ENCODE assay signal across 9 cellular contexts in genomic region chr19:46958542-46958941, GRCh38.
DNase-seq lines count a peak whose midpoint lies in the region; ATAC-seq, FAIRE-seq and TF ChIP-seq lines count a peak whose summit lies in the region.
"Had no signal": no experiment of that assay in that cellular context is flagged by ENCODE, and none has a peak within 500 bp of the region (broad histone marks: within the 10 kb centered on the region; RNA-seq: fewer than 3 reads in every experiment).

No MANE protein-coding gene starts in this region.

- H3K27ac ChIP-seq in CD8-positive, alpha-beta T cell (ENCODE audit: low read depth, low read length), result no peak overlapping the region
- peak overlapping the region; percentile 20 for H3K27ac ChIP-seq in astrocyte (ENCODE audit: low read depth, low read length)
- H3K27ac ChIP-seq: neutrophil had no signal

- peaks cover 57% of the 10 kb centered on the region for H3K4me1 Mint-ChIP-seq in CD8-positive, alpha-beta T cell (ENCODE audit: low read depth)
- H3K4me1 Mint-ChIP-seq in astrocyte (ENCODE audit: low read depth, unreplicated experiment), result peaks cover 42% of the 10 kb centered on the region
- H3K4me1 Mint-ChIP-seq in neural crest cell, result peaks cover 47% of the 10 kb centered on the region

- peak overlapping the region; percentile 52 for H3K27ac Mint-ChIP-seq in CD8-positive, alpha-beta T cell
- peak overlapping the region; percentile 79 for H3K27ac Mint-ChIP-seq in astrocyte (ENCODE audit: unreplicated experiment)
- H3K27ac Mint-ChIP-seq in neural crest cell (ENCODE audit: unreplicated experiment), result no peak overlapping the region

- no peaks in the 10 kb centered on the region for H3K27me3 Mint-ChIP-seq in CD8-positive, alpha-beta T cell (ENCODE audit: low read depth)
- H3K27me3 Mint-ChIP-seq in astrocyte (ENCODE audit: low read depth, unreplicated experiment) (no peaks in the 10 kb centered on the region), neural crest cell (ENCODE audit: low read depth) (no peaks in the 10 kb centered on the region)

- no peak for DNase-seq in CD8-positive, alpha-beta T cell
- DNase-seq in HFF-Myc (ENCODE audit: extremely low read depth, low read depth) (peak; percentile 86), astrocyte (ENCODE audit: low read depth) (peak; percentile 39), neural crest cell (ENCODE audit: low read depth, low spot score) (no peak), pons (ENCODE audit: low spot score) (no peak), H54 (ENCODE audit: insufficient read length, low spot score) (no peak)
- DNase-seq: NCI-H2029 treated with DMSO at 0.1 percent for 48 hours had no signal

- peaks cover 58% of the 10 kb centered on the region for H3K79me2 ChIP-seq in astrocyte (ENCODE audit: insufficient read depth, low read length)

- POLR2A ChIA-PET in CD8-positive, alpha-beta T cell (lab: Charles Lee), result no interaction called here

- H2AFZ ChIP-seq in astrocyte (ENCODE audit: low read depth, low read length), result no peak overlapping the region

- intact Hi-C loops in CD8-positive, alpha-beta T cell (cut with DNase I, micrococcal nuclease), result loop anchor here in 1 of 2 experiments (5.0 kb wide), 1 partner anchor 41 kb away; no protein-coding TSS in a partner anchor

- peaks cover 31% of the 10 kb centered on the region for H3K4me1 ChIP-seq in CD8-positive, alpha-beta T cell (ENCODE audit: insufficient read depth, low read length)
- peaks cover 39% of the 10 kb centered on the region for H3K4me1 ChIP-seq in astrocyte (ENCODE audit: insufficient read depth, low read length)

- no peak overlapping the region for H3K4me3 Mint-ChIP-seq in CD8-positive, alpha-beta T cell
- H3K4me3 Mint-ChIP-seq in astrocyte (ENCODE audit: unreplicated experiment), result peak overlapping the region; percentile 46
- H3K4me3 Mint-ChIP-seq in neural crest cell, result peak overlapping the region; percentile 8

- H3K9me3 Mint-ChIP-seq in CD8-positive, alpha-beta T cell, result no peaks in the 10 kb centered on the region
- H3K9me3 Mint-ChIP-seq in astrocyte (ENCODE audit: unreplicated experiment) (no peaks in the 10 kb centered on the region), neural crest cell (no peaks in the 10 kb centered on the region)

- no peak overlapping the region for H3K4me3 ChIP-seq in CD8-positive, alpha-beta T cell (ENCODE audit: low read depth, low read length)
- H3K4me3 ChIP-seq in HFF-Myc (replicated peaks; ENCODE audit: low read depth, low read length) (no peak overlapping the region), astrocyte (ENCODE audit: insufficient read depth, low read depth, low read length) (no peak overlapping the region)

- no peaks in the 10 kb centered on the region for H4K20me1 ChIP-seq in astrocyte (ENCODE audit: insufficient read depth, low read length)

- H3K36me3 Mint-ChIP-seq in CD8-positive, alpha-beta T cell, result peaks cover 12% of the 10 kb centered on the region
- H3K36me3 Mint-ChIP-seq in astrocyte (ENCODE audit: low read depth, unreplicated experiment) (peaks cover 7% of the 10 kb centered on the region), neural crest cell (ENCODE audit: low read depth) (peaks cover 6% of the 10 kb centered on the region)

- ATAC-seq in CD8-positive, alpha-beta T cell, result no peak
- no peak for ATAC-seq in HG02870 (IDR thresholded peaks at IDR 0.05; ENCODE audit: unreplicated experiment)

- no peaks in the 10 kb centered on the region for H3K9me3 ChIP-seq in CD8-positive, alpha-beta T cell (ENCODE audit: low read length)
- H3K9me3 ChIP-seq in astrocyte (ENCODE audit: insufficient read depth, low read depth, low read length), result no peaks in the 10 kb centered on the region
- H3K9me3 ChIP-seq: neutrophil had no signal

- H3K27me3 ChIP-seq in CD8-positive, alpha-beta T cell (ENCODE audit: insufficient read depth, low read length), result no peaks in the 10 kb centered on the region
- H3K27me3 ChIP-seq in astrocyte (ENCODE audit: insufficient read depth, low read length), result no peaks in the 10 kb centered on the region
- H3K27me3 ChIP-seq: neutrophil had no signal

- TF ChIP-seq POLR2A in H54 (IDR thresholded peaks at IDR 0.05; ENCODE audit: low read depth, low read length), result no peak

- no peak for TF ChIP-seq CTCF in CD8-positive, alpha-beta T cell (IDR thresholded peaks at IDR 0.05)
- TF ChIP-seq CTCF in HFF-Myc (IDR thresholded peaks at IDR 0.05; ENCODE audit: low read depth, low read length, missing control alignments), result no peak
- no peak for TF ChIP-seq CTCF in astrocyte (IDR thresholded peaks at IDR 0.05; ENCODE audit: insufficient read depth, low read depth, low read length)
- TF ChIP-seq CTCF in neural crest cell (conservative IDR thresholded peaks at IDR 0.05), result no peak

- peak overlapping the region; percentile 35 for H3K9ac ChIP-seq in astrocyte (ENCODE audit: low read length)

- CTCF ChIA-PET in CD8-positive, alpha-beta T cell (lab: Charles Lee), result no interaction called here

- no peaks in the 10 kb centered on the region for H3K36me3 ChIP-seq in CD8-positive, alpha-beta T cell (ENCODE audit: insufficient read depth, low read length)
- H3K36me3 ChIP-seq in astrocyte (ENCODE audit: insufficient read depth, low read length), result no peaks in the 10 kb centered on the region
- H3K36me3 ChIP-seq: neutrophil had no signal

- no peak for FAIRE-seq in astrocyte (lab: Jason Lieb, UNC)
- FAIRE-seq in H54 (lab: Jason Lieb, UNC), result no peak

- no peak overlapping the region for H3K4me2 ChIP-seq in astrocyte (ENCODE audit: low read length)

Comparison
In these comparisons a context has a peak if more than half of its experiments do, and no peak if none do; other contexts are left out.
1. DNase-seq: peak in HFF-Myc (single experiment) and astrocyte (single experiment); none in CD8-positive, alpha-beta T cell (0 of 7), neural crest cell (single experiment), pons (single experiment) and H54 (single experiment).